In the genomic region with DNA sequence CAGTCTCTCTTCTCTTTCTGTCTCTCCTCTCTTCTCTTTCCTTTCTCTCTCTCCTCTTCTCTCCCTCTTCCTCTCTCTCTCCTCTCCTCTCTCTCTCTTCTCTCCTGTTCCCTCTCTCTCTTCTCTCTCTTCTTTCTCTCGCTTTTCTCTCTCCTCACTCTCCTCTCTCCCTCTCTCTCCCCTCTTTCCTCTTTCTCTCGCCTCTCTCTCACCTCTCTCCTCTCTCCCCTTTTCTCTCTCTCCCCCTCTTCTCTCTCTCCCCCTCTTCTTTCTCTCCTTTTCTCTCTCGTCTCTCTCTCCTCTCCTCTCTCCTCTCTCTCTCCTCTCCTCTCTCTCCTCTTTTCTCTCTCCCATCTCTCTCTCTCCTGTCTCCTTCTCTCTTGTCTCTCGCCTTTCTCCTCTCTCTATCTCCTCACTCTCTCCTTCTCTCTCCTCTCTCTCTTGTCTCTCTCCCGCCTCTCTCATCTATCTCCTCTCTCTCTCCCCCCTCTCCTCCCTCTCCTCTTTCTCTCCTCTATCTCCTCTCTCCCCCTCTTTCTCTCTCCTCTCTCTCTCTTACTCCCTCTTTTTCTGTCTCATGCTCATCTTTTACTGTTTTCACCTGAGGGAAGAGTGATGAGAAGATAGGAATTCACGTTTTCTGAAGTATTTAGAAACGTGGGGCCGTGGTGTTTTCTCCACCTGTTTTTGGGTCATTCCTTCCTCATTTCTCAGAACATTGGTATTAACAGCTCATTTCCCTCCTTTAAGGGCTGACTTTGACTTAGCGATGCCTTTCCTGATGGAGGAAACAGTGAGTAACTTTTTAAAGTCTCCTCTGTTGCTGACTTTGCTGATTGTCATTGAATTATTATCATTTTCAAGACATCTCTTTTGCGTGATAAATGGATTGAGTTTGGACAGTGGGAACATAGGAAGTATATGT, we compare ENCODE assay signal across 8 cellular contexts.
A peak's percentile ranks its signal among the peaks of the same experiment; 100 is the strongest.
DNase-seq lines count a peak whose midpoint lies in the region; ATAC-seq and TF ChIP-seq lines count a peak whose summit lies in the region.

No MANE protein-coding gene starts in this region.

- H3K27me3 ChIP-seq in ACC112 (ENCODE audit: insufficient read depth, low read length) (no peaks in the 10 kb centered on the region), HL-60 (ENCODE audit: insufficient read depth, poor library complexity, severe bottlenecking) (no peaks in the 10 kb centered on the region)

- H3K36me3 Mint-ChIP-seq in MCF 10A (ENCODE audit: insufficient read depth, unreplicated experiment) (peaks cover 26% of the 10 kb centered on the region), mesothelial cell of epicardium (peaks cover 23% of the 10 kb centered on the region)

- H3K27ac Mint-ChIP-seq in MCF 10A (ENCODE audit: low read depth, unreplicated experiment) (peak overlapping the region; percentile 25), mesothelial cell of epicardium (peak overlapping the region; percentile 65)

- H3K9me3 Mint-ChIP-seq in MCF 10A (ENCODE audit: unreplicated experiment) (peaks cover 8% of the 10 kb centered on the region), mesothelial cell of epicardium (peaks cover 4% of the 10 kb centered on the region)

- H3K79me2 ChIP-seq in ACC112 (ENCODE audit: control insufficient read depth, insufficient read depth, low read length, unreplicated experiment): peaks cover 39% of the 10 kb centered on the region

- peak overlapping the region; percentile 99 for H3K4me3 ChIP-seq in ACC112 (ENCODE audit: low read depth, low read length)
- H3K4me3 ChIP-seq in HL-60 (replicated peaks; ENCODE audit: insufficient read depth, low read length): peak overlapping the region; percentile 67

- TF ChIP-seq CTCF in HL-60 (IDR thresholded peaks at IDR 0.05; ENCODE audit: insufficient read depth, low read length): no peak
- no peak for TF ChIP-seq CTCF in MCF 10A (IDR thresholded peaks at IDR 0.05; ENCODE audit: unreplicated experiment)
- TF ChIP-seq CTCF in mesothelial cell of epicardium (IDR thresholded peaks at IDR 0.05; ENCODE audit: unreplicated experiment): no peak

- H3K27ac ChIP-seq in ACC112 (ENCODE audit: low read depth, low read length) (peak overlapping the region; percentile 15; the same call in 1 of the 2 replicates), HL-60 (replicated peaks) (no peak overlapping the region)

- H3K4me1 Mint-ChIP-seq in MCF 10A (ENCODE audit: insufficient read depth, unreplicated experiment) (peaks cover 18% of the 10 kb centered on the region), mesothelial cell of epicardium (peaks cover 42% of the 10 kb centered on the region)

- intact Hi-C loops in MCF 10A (cut with micrococcal nuclease) (loop anchor here (5.0 kb wide), 1 partner anchor 1158 kb away; a partner anchor contains a TSS), sciatic nerve (cut with DNase I) (no loop called here)

- POLR2A ChIA-PET in MCF 10A (lab: Yijun Ruan, JAX): no interaction called here

- ATAC-seq in sciatic nerve: no peak
- ATAC-seq in GM19467 (IDR thresholded peaks at IDR 0.05; ENCODE audit: unreplicated experiment): no peak

- peak in 1 of 2 experiments; percentile 7 for DNase-seq in HL-60 (ENCODE audit: low read depth in 1 of 2, low spot score in 1 of 2)
- DNase-seq in MCF 10A (ENCODE audit: unreplicated experiment): no peak
- no peak for DNase-seq in mesothelial cell of epicardium (ENCODE audit: low spot score in 2 of 2, unreplicated experiment in 2 of 2)
- DNase-seq in NCI-H345 treated with DMSO at 0.1 percent for 48 hours (lab: John Stamatoyannopoulos, UW; ENCODE audit: unreplicated experiment): no peak
- no peak for DNase-seq in sciatic nerve (ENCODE audit: low spot score)
- DNase-seq in DMS 273 (lab: John Stamatoyannopoulos, UW; ENCODE audit: unreplicated experiment): no peak

- H3K4me3 Mint-ChIP-seq in MCF 10A (ENCODE audit: unreplicated experiment) (peak overlapping the region; percentile 71), mesothelial cell of epicardium (peak overlapping the region; percentile 89)

- CTCF ChIA-PET in MCF 10A (lab: Yijun Ruan, JAX): no interaction called here

- H3K27me3 Mint-ChIP-seq in MCF 10A (ENCODE audit: insufficient read depth, unreplicated experiment) (no peaks in the 10 kb centered on the region), mesothelial cell of epicardium (ENCODE audit: low read depth) (no peaks in the 10 kb centered on the region)

- H3K4me1 ChIP-seq in ACC112 (ENCODE audit: control insufficient read depth, insufficient read depth, low read length, unreplicated experiment): peaks cover 28% of the 10 kb centered on the region

- H3K36me3 ChIP-seq in ACC112 (ENCODE audit: insufficient read depth, low read length): 0 out of 2 replicates have a peak, but pooled peaks cover under 1% of the 10 kb centered on the region

- no TSS peak for BruUV-seq in MCF 10A (replicated peaks; lab: Mats Ljungman, UMichigan)

- H2AFZ ChIP-seq in ACC112 (ENCODE audit: low read length, unreplicated experiment): peak overlapping the region; percentile 88
